Comparison of ENCODE assay signal across 11 cellular contexts in the genomic region with DNA sequence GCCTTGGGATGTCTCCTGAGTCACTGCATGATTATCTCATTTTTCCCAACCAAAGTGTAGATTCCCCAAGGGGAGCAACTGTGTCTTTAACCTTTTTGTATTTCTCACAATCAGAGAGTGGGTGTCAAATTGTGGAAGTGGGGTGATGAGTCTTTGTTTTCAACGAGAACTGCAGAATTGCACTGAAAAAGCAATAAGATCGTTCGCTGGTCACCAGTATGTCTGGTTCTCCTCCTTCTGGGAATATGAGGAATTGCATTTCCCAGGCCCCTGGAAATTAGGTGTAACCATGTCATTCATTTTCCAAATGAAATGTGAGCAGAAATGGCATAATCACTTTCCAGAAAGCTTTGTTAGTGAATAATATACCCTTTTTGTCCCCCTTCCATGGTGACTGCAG.
DNase-seq lines count a peak whose midpoint lies in the region; TF ChIP-seq lines count a peak whose summit lies in the region.
"Had no signal": no experiment of that assay in that cellular context is flagged by ENCODE, and none has a peak within 500 bp of the region (broad histone marks: within the 10 kb centered on the region; RNA-seq: fewer than 3 reads in every experiment).

No MANE protein-coding gene starts in this region.

- intact Hi-C loops in PC-9 (cut with micrococcal nuclease; ENCODE audit: unreplicated experiment): no loop called here
- intact Hi-C loops in prostate gland (cut with DNase I): no loop called here

- H3K9me3 Mint-ChIP-seq in neural progenitor cell: no peaks in the 10 kb centered on the region

- H3K27me3 ChIP-seq in neural progenitor cell: no peaks in the 10 kb centered on the region
- H3K27me3 ChIP-seq in PC-9 (ENCODE audit: insufficient read depth, low read depth): no peaks in the 10 kb centered on the region
- H3K27me3 ChIP-seq in prostate gland (replicated peaks; ENCODE audit: insufficient read depth): no peaks in the 10 kb centered on the region

- POLR2A ChIA-PET in PC-9 (lab: Charles Lee; ENCODE audit: unreplicated experiment): no interaction called here

- H3K4me1 ChIP-seq in neural progenitor cell (no peaks in the 10 kb centered on the region), PC-9 (replicated peaks; ENCODE audit: insufficient read depth) (no peaks in the 10 kb centered on the region), prostate gland (replicated peaks) (no peaks in the 10 kb centered on the region)

- peaks cover 2% of the 10 kb centered on the region for H3K27me3 Mint-ChIP-seq in neural progenitor cell (ENCODE audit: insufficient read depth, low read depth)

- H3F3A ChIP-seq in neural progenitor cell (ENCODE audit: low read depth) (no peaks in the 10 kb centered on the region), PC-9 (ENCODE audit: insufficient read depth, low read depth) (no peaks in the 10 kb centered on the region)

- H3K9me3 ChIP-seq in neural progenitor cell (ENCODE audit: low read depth) (no peaks in the 10 kb centered on the region), PC-9 (ENCODE audit: insufficient read depth, low read depth) (no peaks in the 10 kb centered on the region), prostate gland (no peaks in the 10 kb centered on the region)

- H3K27ac Mint-ChIP-seq in neural progenitor cell: no peak overlapping the region
- H3K27ac Mint-ChIP-seq: activated CD4-positive, alpha-beta T cell treated with anti-CD3 and anti-CD28 coated beads for 36 hours; activated T-cell treated with anti-CD3 and anti-CD28 coated beads, Interleukin-2, amount 50 U/mL, for 72 hours had no signal

- TF ChIP-seq POLR2A in prostate gland (IDR thresholded peaks at IDR 0.05): no peak

- TF ChIP-seq CTCF in fibroblast of the aortic adventitia (IDR thresholded peaks at IDR 0.05; ENCODE audit: insufficient read depth, low read length) (peak; percentile 62), neural progenitor cell (IDR thresholded peaks at IDR 0.05) (peak; percentile 52), PC-9 (conservative IDR thresholded peaks at IDR 0.05) (no peak; the same call in 1 of the 2 replicates), prostate gland (IDR thresholded peaks at IDR 0.05) (peak in 1 of 4 experiments; percentile 14)

- no peak overlapping the region for H3K4me3 Mint-ChIP-seq in neural progenitor cell
- H3K4me3 Mint-ChIP-seq: activated CD4-positive, alpha-beta T cell treated with anti-CD3 and anti-CD28 coated beads for 36 hours; activated T-cell treated with anti-CD3 and anti-CD28 coated beads, Interleukin-2, amount 50 U/mL, for 72 hours had no signal

- H3K4me3 ChIP-seq in fibroblast of the aortic adventitia (ENCODE audit: low read depth, low read length) (no peak overlapping the region), neural progenitor cell (no peak overlapping the region), PC-9 (no peak overlapping the region), prostate gland (no peak overlapping the region)

- H4K20me1 ChIP-seq in neural progenitor cell (ENCODE audit: low read depth) (no peaks in the 10 kb centered on the region), PC-9 (ENCODE audit: insufficient read depth) (no peaks in the 10 kb centered on the region)

- H3K9me2 ChIP-seq in PC-9 (ENCODE audit: insufficient read depth): no peaks in the 10 kb centered on the region

- peaks cover 4% of the 10 kb centered on the region for H3K4me1 Mint-ChIP-seq in neural progenitor cell
- H3K4me1 Mint-ChIP-seq: activated CD4-positive, alpha-beta T cell treated with anti-CD3 and anti-CD28 coated beads for 36 hours had no signal

- H3K9ac ChIP-seq in neural progenitor cell: no peak overlapping the region

- no peak overlapping the region for H3K27ac ChIP-seq in neural progenitor cell
- H3K27ac ChIP-seq in substantia nigra (ENCODE audit: low read depth, low read length, poor library complexity, severe bottlenecking): no peak overlapping the region
- H3K27ac ChIP-seq in PC-9: no peak overlapping the region
- H3K27ac ChIP-seq in prostate gland: no peak overlapping the region

- H3K4me2 ChIP-seq in neural progenitor cell (no peak overlapping the region), PC-9 (no peak overlapping the region)

- in situ Hi-C loops in SK-MEL-5 (cut with HindIII; ENCODE audit: low pct_unique_long_range_greater_than_20kb, low sequenced_read_pairs): no loop called here

- 53% methylated on average over 3 of the region's 3 CpGs for WGBS in prostate gland

- H3K36me3 Mint-ChIP-seq in neural progenitor cell: no peaks in the 10 kb centered on the region

- H3K36me3 ChIP-seq in neural progenitor cell (no peaks in the 10 kb centered on the region), PC-9 (ENCODE audit: low read depth) (no peaks in the 10 kb centered on the region), prostate gland (no peaks in the 10 kb centered on the region)

- DNase-seq in D341Med (ENCODE audit: low spot score): peak; percentile 12
- DNase-seq in SK-MEL-5 (ENCODE audit: low read depth, low spot score): peak; percentile 56
- peak; percentile 36 for DNase-seq in fibroblast of the aortic adventitia (ENCODE audit: low read depth)
- peak; percentile 27 for DNase-seq in neural progenitor cell (ENCODE audit: low spot score)
- DNase-seq in NOMO-1 treated with DMSO at 0.1 percent for 48 hours (lab: John Stamatoyannopoulos, UW; ENCODE audit: unreplicated experiment): no peak
- no peak for DNase-seq in substantia nigra (lab: John Stamatoyannopoulos, UW)
- DNase-seq in PC-9: no peak
- DNase-seq in prostate gland (ENCODE audit: low spot score): no peak
- DNase-seq: activated CD4-positive, alpha-beta T cell treated with anti-CD3 and anti-CD28 coated beads for 36 hours; activated T-cell treated with anti-CD3 and anti-CD28 coated beads, Interleukin-2, amount 50 U/mL, for 72 hours; NCI-H1694 had no signal

- BruUV-seq in PC-9 (replicated peaks; lab: Mats Ljungman, UMichigan): no TSS peak

- CTCF ChIA-PET in PC-9 (lab: Charles Lee): no interaction called here

- H2AFZ ChIP-seq in neural progenitor cell (replicated peaks) (no peak overlapping the region), PC-9 (no peak overlapping the region)

- H3K79me2 ChIP-seq in neural progenitor cell (ENCODE audit: low read depth) (no peaks in the 10 kb centered on the region), PC-9 (ENCODE audit: low read depth) (no peaks in the 10 kb centered on the region)

Comparison
In these comparisons a context has a peak if more than half of its experiments do, and no peak if none do; other contexts are left out.
1. DNase-seq: peak in D341Med (single experiment), SK-MEL-5 (single experiment), fibroblast of the aortic adventitia (single experiment) and neural progenitor cell (single experiment); none in NOMO-1 treated with DMSO at 0.1 percent for 48 hours (single experiment), substantia nigra (0 of 49), PC-9 (0 of 2) and prostate gland (single experiment).